ENCODE assay signal across 36 cellular contexts in the genomic region with DNA sequence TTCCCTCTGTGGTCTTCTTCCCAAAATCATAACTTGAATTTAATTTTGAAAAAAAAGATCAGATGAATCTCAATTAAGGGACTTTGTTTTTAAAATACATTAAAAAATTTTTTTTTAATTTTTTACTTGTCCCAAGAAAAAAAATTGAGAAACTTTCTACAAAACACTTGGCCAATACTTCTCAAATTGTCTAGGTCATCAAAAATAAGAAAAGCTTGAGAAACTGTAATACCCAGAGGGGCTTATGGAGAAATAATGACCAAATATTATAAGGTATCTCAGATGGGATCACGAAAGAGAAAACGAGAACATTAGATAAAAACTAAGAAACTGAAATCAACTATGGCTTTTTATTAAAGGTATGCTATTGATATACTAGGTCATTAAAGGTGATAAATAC.
DNase-seq lines count a peak whose midpoint lies in the region; ATAC-seq, FAIRE-seq and TF ChIP-seq lines count a peak whose summit lies in the region.
"Had no signal": no experiment of that assay in that cellular context is flagged by ENCODE, and none has a peak within 500 bp of the region (broad histone marks: within the 10 kb centered on the region; RNA-seq: fewer than 3 reads in every experiment).

No MANE protein-coding gene starts in this region.

- no peaks in the 10 kb centered on the region for H3K36me3 ChIP-seq in HepG2 (replicated peaks in 1 of 2; ENCODE audit: control insufficient read depth in 1 of 2, insufficient read depth in 2 of 2, low read length in 2 of 2)
- no peaks in the 10 kb centered on the region for H3K36me3 ChIP-seq in right lobe of liver
- no peaks in the 10 kb centered on the region for H3K36me3 ChIP-seq in IMR-90 (ENCODE audit: control insufficient read depth, insufficient read depth, low read length)
- H3K36me3 ChIP-seq in K562 (ENCODE audit: control insufficient read depth, insufficient read depth, low read length), result no peaks in the 10 kb centered on the region
- H3K36me3 ChIP-seq in naive thymus-derived CD4-positive, alpha-beta T cell (ENCODE audit: control insufficient read depth in 2 of 3, insufficient read depth in 3 of 3, low read length in 3 of 3), result no peaks in the 10 kb centered on the region
- H3K36me3 ChIP-seq: BE2C; BLaER1; BLaER1 treated with 17β-estradiol and CSF1 and Interleukin-3, amounts not matched to agents 10 nM and 100 nM had no signal

- BruUV-seq in HepG2 (replicated peaks; lab: Mats Ljungman, UMichigan) (no TSS peak), IMR-90 (replicated peaks; lab: Mats Ljungman, UMichigan) (no TSS peak), K562 (replicated peaks; lab: Mats Ljungman, UMichigan) (no TSS peak)

- no peak overlapping the region for H2AK9ac ChIP-seq in IMR-90 (replicated peaks; ENCODE audit: low read depth, low read length, poor library complexity)

- no peak overlapping the region for H3K23ac ChIP-seq in IMR-90 (ENCODE audit: low read depth, low read length)

- H2BK120ac ChIP-seq in IMR-90 (ENCODE audit: low read depth, low read length), result no peak overlapping the region

- H3K4me3 ChIP-seq in HepG2 (replicated peaks in 1 of 3; ENCODE audit: insufficient read depth in 1 of 3, low read depth in 2 of 3, low read length in 3 of 3) (no peak overlapping the region), right lobe of liver (no peak overlapping the region), A549 (no peak overlapping the region), IMR-90 (ENCODE audit: insufficient read depth, low read depth, low read length) (no peak overlapping the region), K562 (no peak overlapping the region)
- no peak overlapping the region for H3K4me3 ChIP-seq in naive thymus-derived CD4-positive, alpha-beta T cell (ENCODE audit: low read length)
- H3K4me3 ChIP-seq: BLaER1; BLaER1 treated with 17β-estradiol and CSF1 and Interleukin-3, amounts not matched to agents 10 nM and 100 nM had no signal

- no peaks in the 10 kb centered on the region for H3K36me3 Mint-ChIP-seq in naive thymus-derived CD4-positive, alpha-beta T cell
- H3K36me3 Mint-ChIP-seq: CD14-positive monocyte; CD4-positive, alpha-beta memory T cell; CD4-positive, CD25-positive, alpha-beta regulatory T cell; CD8-positive, alpha-beta T cell had no signal

- WGBS in HepG2 (ENCODE audit: low lambda C conversion rate), result 3% methylated on average over 2 of the region's 2 CpGs
- 65% methylated on average over 2 of the region's 2 CpGs for WGBS in right lobe of liver (ENCODE audit: insufficient coverage, low coverage, low lambda C conversion rate, missing lambda C conversion rate)
- WGBS in A549 (ENCODE audit: missing lambda C conversion rate), result 17% methylated on average over 2 of the region's 2 CpGs
- WGBS in IMR-90 (ENCODE audit: extremely low coverage in 2 of 2, insufficient read length in 1 of 2), 2 experiments, result no CpG with 5 or more reads among the region's 2 CpGs
- 0% methylated on average over 2 of the region's 2 CpGs for WGBS in K562 (ENCODE audit: insufficient coverage, low coverage, missing lambda C conversion rate)

- no peak overlapping the region for H3K4me3 Mint-ChIP-seq in naive thymus-derived CD4-positive, alpha-beta T cell
- H3K4me3 Mint-ChIP-seq: B cell; CD14-positive monocyte; CD4-positive, alpha-beta memory T cell; CD4-positive, alpha-beta T cell; CD4-positive, CD25-positive, alpha-beta regulatory T cell; CD8-positive, alpha-beta memory T cell; CD8-positive, alpha-beta T cell had no signal

- H3K9me3 ChIP-seq in HepG2 (ENCODE audit: low read length) (no peaks in the 10 kb centered on the region; the same call in 1 of the 2 replicates), right lobe of liver (no peaks in the 10 kb centered on the region), A549 (no peaks in the 10 kb centered on the region; the same call in 1 of the 3 replicates), IMR-90 (ENCODE audit: control insufficient read depth, insufficient read depth, low read length) (peaks cover 7% of the 10 kb centered on the region; the same call in 1 of the 2 replicates), K562 (replicated peaks; ENCODE audit: control insufficient read depth, insufficient read depth, low read depth, low read length) (no peaks in the 10 kb centered on the region)
- no peaks in the 10 kb centered on the region for H3K9me3 ChIP-seq in naive thymus-derived CD4-positive, alpha-beta T cell (ENCODE audit: control insufficient read depth in 2 of 3, low read length in 3 of 3)
- H3K9me3 ChIP-seq: BE2C; BLaER1; BLaER1 treated with 17β-estradiol and CSF1 and Interleukin-3, amounts not matched to agents 10 nM and 100 nM; Caco-2 had no signal

- TF ChIP-seq EP300 in HepG2 (IDR thresholded peaks at IDR 0.05; ENCODE audit: low read depth in 2 of 2, low read length in 2 of 2), result no peak
- TF ChIP-seq EP300 in HepG2 (CRISPR knock-in tag; IDR thresholded peaks at IDR 0.05; ENCODE audit: borderline replicate concordance), result no peak
- no peak for TF ChIP-seq EP300 in A549 (IDR thresholded peaks at IDR 0.05)
- TF ChIP-seq EP300 in K562 (IDR thresholded peaks at IDR 0.05; ENCODE audit: low read length), result no peak

- H3K4ac ChIP-seq in IMR-90 (ENCODE audit: low read depth, low read length), result no peak overlapping the region

- no peak overlapping the region for H4K91ac ChIP-seq in IMR-90 (ENCODE audit: insufficient read depth, low read depth, low read length)

- H4K20me1 ChIP-seq in HepG2 (ENCODE audit: insufficient read depth, low read length) (no peaks in the 10 kb centered on the region), IMR-90 (ENCODE audit: insufficient read depth, low read length) (no peaks in the 10 kb centered on the region), K562 (replicated peaks; ENCODE audit: control insufficient read depth, insufficient read depth, low read length) (no peaks in the 10 kb centered on the region)
- H4K20me1 ChIP-seq: BLaER1; BLaER1 treated with 17β-estradiol and CSF1 and Interleukin-3, amounts not matched to agents 10 nM and 100 nM had no signal

- no peak for ATAC-seq in HepG2
- ATAC-seq in right lobe of liver, result no peak
- no peak for ATAC-seq in A549
- no peak for ATAC-seq in IMR-90 (ENCODE audit: low read depth)
- no peak for ATAC-seq in K562
- ATAC-seq in naive thymus-derived CD4-positive, alpha-beta T cell, result no peak
- ATAC-seq: CD8-positive, alpha-beta T cell had no signal

- no peak overlapping the region for H4K8ac ChIP-seq in IMR-90 (ENCODE audit: low read depth in 2 of 2, low read length in 2 of 2)

- no peak overlapping the region for H3K27ac ChIP-seq in HepG2 (ENCODE audit: extremely low read length, insufficient read depth, low read length)
- H3K27ac ChIP-seq in right lobe of liver, result no peak overlapping the region
- H3K27ac ChIP-seq in A549, result no peak overlapping the region
- no peak overlapping the region for H3K27ac ChIP-seq in IMR-90 (ENCODE audit: insufficient read depth, low read length)
- no peak overlapping the region for H3K27ac ChIP-seq in K562 (ENCODE audit: extremely low read depth, low read depth, low read length)
- no peak overlapping the region for H3K27ac ChIP-seq in naive thymus-derived CD4-positive, alpha-beta T cell (ENCODE audit: low read depth, low read length)
- H3K27ac ChIP-seq: 22Rv1; BLaER1; BLaER1 treated with 17β-estradiol and CSF1 and Interleukin-3, amounts not matched to agents 10 nM and 100 nM; C4-2B had no signal

- peaks cover 0 to 32% (median 15%) of the 10 kb centered on the region in 7 donors for H3K4me1 Mint-ChIP-seq in naive thymus-derived CD4-positive, alpha-beta T cell
- H3K4me1 Mint-ChIP-seq: B cell, CD14-positive monocyte had no signal

- H3K4me2 ChIP-seq in HepG2 (ENCODE audit: low read depth, low read length), result no peak overlapping the region
- H3K4me2 ChIP-seq in A549, result no peak overlapping the region
- H3K4me2 ChIP-seq in IMR-90 (ENCODE audit: low read depth, low read length), result no peak overlapping the region
- H3K4me2 ChIP-seq in K562 (ENCODE audit: insufficient read depth, low read length), result no peak overlapping the region
- H3K4me2 ChIP-seq: BLaER1; BLaER1 treated with 17β-estradiol and CSF1 and Interleukin-3, amounts not matched to agents 10 nM and 100 nM had no signal

- TF ChIP-seq POLR2A in HepG2 (IDR thresholded peaks at IDR 0.05; ENCODE audit: insufficient read depth in 1 of 2, low read depth in 2 of 2, low read length in 2 of 2) (no peak), right lobe of liver (IDR thresholded peaks at IDR 0.05) (no peak), A549 (IDR thresholded peaks at IDR 0.05; ENCODE audit: low read length) (no peak), IMR-90 (IDR thresholded peaks at IDR 0.05; ENCODE audit: low read depth, low read length) (no peak), K562 (conservative IDR thresholded peaks at IDR 0.05) (no peak)

- peaks cover 0 to 11% (median 0%) of the 10 kb centered on the region in 5 donors for H3K27me3 Mint-ChIP-seq in naive thymus-derived CD4-positive, alpha-beta T cell
- H3K27me3 Mint-ChIP-seq: B cell; CD4-positive, alpha-beta T cell had no signal

- FAIRE-seq in HepG2 (lab: Jason Lieb, UNC) (no peak), A549 (lab: Jason Lieb, UNC) (no peak), K562 (lab: Jason Lieb, UNC) (no peak)
- FAIRE-seq: A204.1, D721Med had no signal

- H3K9me3 Mint-ChIP-seq in naive thymus-derived CD4-positive, alpha-beta T cell, result no peaks in the 10 kb centered on the region
- H3K9me3 Mint-ChIP-seq: CD4-positive, alpha-beta T cell had no signal

- no peak overlapping the region for H2BK20ac ChIP-seq in IMR-90 (ENCODE audit: low read depth, low read length)

- H3K27ac Mint-ChIP-seq in naive thymus-derived CD4-positive, alpha-beta T cell, result no peak overlapping the region
- H3K27ac Mint-ChIP-seq: B cell; CD14-positive monocyte; CD4-positive, alpha-beta memory T cell; CD4-positive, alpha-beta T cell; CD4-positive, CD25-positive, alpha-beta regulatory T cell; CD8-positive, alpha-beta memory T cell; CD8-positive, alpha-beta T cell had no signal

- no peak overlapping the region for H3K14ac ChIP-seq in IMR-90 (replicated peaks; ENCODE audit: low read depth, low read length)

- POLR2A ChIA-PET in HepG2 (lab: Yijun Ruan, JAX), result no interaction called here
- POLR2A ChIA-PET in A549 (lab: Yijun Ruan, JAX), result no interaction called here
- POLR2A ChIA-PET in IMR-90 (lab: Charles Lee; ENCODE audit: unreplicated experiment), result no interaction called here
- POLR2A ChIA-PET in K562 (lab: Yijun Ruan, JAX), result no interaction called here
- POLR2A ChIA-PET in naive thymus-derived CD4-positive, alpha-beta T cell (lab: Charles Lee), result no interaction called here

- in situ Hi-C loops in HepG2 (cut with HindIII; ENCODE audit: extremely low pct_ligation_motif_present, low pct_unique_long_range_greater_than_20kb), result no loop called here
- in situ Hi-C loops in IMR-90 (cut with MboI; ENCODE audit: low sequenced_read_pairs), result no loop called here
- in situ Hi-C loops in K562 (cut with MboI), result no loop called here

- no peak overlapping the region for H2AK5ac ChIP-seq in IMR-90 (ENCODE audit: low read depth, low read length)

- no peak overlapping the region for H2BK15ac ChIP-seq in IMR-90 (ENCODE audit: low read depth, low read length)

- intact Hi-C loops in HepG2 (cut with micrococcal nuclease; ENCODE audit: unreplicated experiment), result no loop called here
- intact Hi-C loops in right lobe of liver (cut with DNase I), result no loop called here
- intact Hi-C loops in IMR-90 (cut with micrococcal nuclease), result no loop called here
- intact Hi-C loops in K562 (cut with micrococcal nuclease), result no loop called here
- intact Hi-C loops in naive thymus-derived CD4-positive, alpha-beta T cell (cut with micrococcal nuclease), result no loop called here

- CTCF ChIA-PET in HepG2 (lab: Yijun Ruan, JAX; ENCODE audit: low intra/inter-chr PET ratio, low total read pairs) (no interaction called here), A549 (lab: Yijun Ruan, JAX) (no interaction called here), IMR-90 (lab: Yijun Ruan, JAX) (interaction anchor here (0.6 kb wide), 1 partner anchor 721 kb away, joined by 3 read pairs; no protein-coding TSS in a partner anchor), K562 (lab: Yijun Ruan, JAX; ENCODE audit: low intra/inter-chr PET ratio) (no interaction called here)
- CTCF ChIA-PET in naive thymus-derived CD4-positive, alpha-beta T cell (lab: Charles Lee), result no interaction called here

- H3K79me2 ChIP-seq in HepG2 (ENCODE audit: insufficient read depth, low read length), result no peaks in the 10 kb centered on the region
- no peaks in the 10 kb centered on the region for H3K79me2 ChIP-seq in K562 (ENCODE audit: control insufficient read depth, insufficient read depth, low read length)

- no peak overlapping the region for H2BK5ac ChIP-seq in IMR-90 (ENCODE audit: low read depth, low read length, poor library complexity, severe bottlenecking)

- H3K79me1 ChIP-seq in IMR-90 (ENCODE audit: low read depth in 1 of 2, low read length in 2 of 2), result no peaks in the 10 kb centered on the region

- H3K18ac ChIP-seq in IMR-90 (ENCODE audit: low read depth, low read length), result no peak overlapping the region

- no peak overlapping the region for H3K56ac ChIP-seq in IMR-90 (ENCODE audit: extremely low read depth, insufficient read depth, low read length)

- no peak for DNase-seq in HepG2 (ENCODE audit: low spot score)
- no peak for DNase-seq in right lobe of liver
- no peak for DNase-seq in A549 (ENCODE audit: low read depth in 1 of 2, low spot score in 1 of 2)
- DNase-seq in IMR-90, result no peak
- no peak for DNase-seq in K562 (ENCODE audit: extremely low read depth in 1 of 4, low spot score in 3 of 4)
- no peak for DNase-seq in effector CD4-positive, alpha-beta T cell
- no peak for DNase-seq in cortex of kidney (lab: John Stamatoyannopoulos, UW)
- DNase-seq in naive thymus-derived CD4-positive, alpha-beta T cell, result no peak
- DNase-seq: 8988T; ACHN; AML-193; BE2C; C1 segment of cervical spinal cord; Caco-2; Calu3; CD4-positive, alpha-beta memory T cell; CD4-positive, alpha-beta T cell; CD4-positive, CD25-positive, alpha-beta regulatory T cell; CD8-positive, alpha-beta memory T cell; CD8-positive, alpha-beta T cell; COR-L47; DMS 273 treated with DMSO at 0.1 percent for 48 hours; DMS153; DMS53; DMS79; DMS79 treated with DMSO at 0.1 percent for 48 hours; DND-41; EL had no signal

- H3K9me1 ChIP-seq in IMR-90 (ENCODE audit: insufficient read depth, low read length) (no peaks in the 10 kb centered on the region), K562 (ENCODE audit: control insufficient read depth, insufficient read depth, low read length) (no peaks in the 10 kb centered on the region)

- H2AFZ ChIP-seq in HepG2 (ENCODE audit: low read length), result no peak overlapping the region
- no peak overlapping the region for H2AFZ ChIP-seq in IMR-90 (replicated peaks; ENCODE audit: low read length, poor library complexity)
- no peak overlapping the region for H2AFZ ChIP-seq in K562 (ENCODE audit: low read depth, low read length)

- no peak overlapping the region for H4K5ac ChIP-seq in IMR-90 (ENCODE audit: low read depth, low read length)

- TF ChIP-seq RAD21 in HepG2 (CRISPR knock-in tag; IDR thresholded peaks at IDR 0.05), result no peak
- no peak for TF ChIP-seq RAD21 in A549 (conservative IDR thresholded peaks at IDR 0.05 in 1 of 2, IDR thresholded peaks at IDR 0.05 in 1 of 2)
- TF ChIP-seq RAD21 in IMR-90 (IDR thresholded peaks at IDR 0.05; ENCODE audit: low read length), result no peak
- no peak for TF ChIP-seq RAD21 in K562 (CRISPR knock-in tag; conservative IDR thresholded peaks at IDR 0.05 in 1 of 2, IDR thresholded peaks at IDR 0.05 in 1 of 2)

- TF ChIP-seq CTCF in HepG2 (CRISPR knock-in tag; IDR thresholded peaks at IDR 0.05) (no peak), right lobe of liver (IDR thresholded peaks at IDR 0.05) (no peak), A549 (IDR thresholded peaks at IDR 0.05) (no peak), IMR-90 (conservative IDR thresholded peaks at IDR 0.05; ENCODE audit: low read depth, low read length) (no peak), K562 (IDR thresholded peaks at IDR 0.05 in 2 of 3, conservative IDR thresholded peaks at IDR 0.05 in 1 of 3; ENCODE audit: insufficient read depth in 2 of 3, low read depth in 1 of 3, low read length in 3 of 3) (no peak)

- dilution Hi-C loops in IMR-90 (cut with HindIII; ENCODE audit: low sequenced_read_pairs, unreplicated experiment), result no loop called here

- H3K9ac ChIP-seq in HepG2 (ENCODE audit: insufficient read depth, low read depth, low read length), result no peak overlapping the region
- H3K9ac ChIP-seq in IMR-90 (ENCODE audit: low read depth, low read length), result no peak overlapping the region
- no peak overlapping the region for H3K9ac ChIP-seq in K562 (ENCODE audit: insufficient read depth in 1 of 2, low read depth in 2 of 2, low read length in 2 of 2)
- H3K9ac ChIP-seq: BLaER1; BLaER1 treated with 17β-estradiol and CSF1 and Interleukin-3, amounts not matched to agents 10 nM and 100 nM had no signal

- H3K4me1 ChIP-seq in HepG2 (ENCODE audit: insufficient read depth, low read length), result no peaks in the 10 kb centered on the region
- H3K4me1 ChIP-seq in right lobe of liver, result no peaks in the 10 kb centered on the region
- no peaks in the 10 kb centered on the region for H3K4me1 ChIP-seq in A549
- no peaks in the 10 kb centered on the region for H3K4me1 ChIP-seq in IMR-90 (ENCODE audit: control insufficient read depth, insufficient read depth, low read length)
- no peaks in the 10 kb centered on the region for H3K4me1 ChIP-seq in K562 (replicated peaks in 1 of 2; ENCODE audit: control insufficient read depth in 2 of 2, insufficient read depth in 2 of 2, low read length in 2 of 2)
- H3K4me1 ChIP-seq in naive thymus-derived CD4-positive, alpha-beta T cell (ENCODE audit: control insufficient read depth in 2 of 2, insufficient read depth in 2 of 2, low read length in 2 of 2), result no peaks in the 10 kb centered on the region
- H3K4me1 ChIP-seq: BE2C, Caco-2 had no signal

- H3K27me3 ChIP-seq in HepG2 (ENCODE audit: control insufficient read depth in 1 of 2, insufficient read depth in 2 of 2, low read length in 2 of 2) (no peaks in the 10 kb centered on the region), right lobe of liver (no peaks in the 10 kb centered on the region), IMR-90 (ENCODE audit: control insufficient read depth, insufficient read depth, low read length) (no peaks in the 10 kb centered on the region), K562 (ENCODE audit: control insufficient read depth in 2 of 2, insufficient read depth in 2 of 2, low read length in 2 of 2) (no peaks in the 10 kb centered on the region)
- no peaks in the 10 kb centered on the region for H3K27me3 ChIP-seq in naive thymus-derived CD4-positive, alpha-beta T cell (ENCODE audit: control insufficient read depth in 2 of 2, insufficient read depth in 2 of 2, low read length in 2 of 2)
- H3K27me3 ChIP-seq: BE2C; BLaER1; BLaER1 treated with 17β-estradiol and CSF1 and Interleukin-3, amounts not matched to agents 10 nM and 100 nM had no signal

Comparison
In these comparisons a context has a peak if more than half of its experiments do, and no peak if none do; other contexts are left out.
1. Of the 241 proteins assayed by ChIP-seq in both HepG2 and K562: peak only in HepG2: MAFK; only in K562: none; in both: MAFF; in neither: 239.